ENCODE assay signal across 8 cellular contexts in genomic region chrX:71509289-71509688, GRCh38.
"Had no signal": no experiment of that assay in that cellular context is flagged by ENCODE, and none has a peak within 500 bp of the region (broad histone marks: within the 10 kb centered on the region; RNA-seq: fewer than 3 reads in every experiment).

No MANE protein-coding gene starts in this region.

- H2AFZ ChIP-seq: GM23338 had no signal

- H3K4me3 Mint-ChIP-seq: GM23338, H9, IgD-negative memory B cell had no signal

- FAIRE-seq: H1, H54 had no signal

- H3K4me3 ChIP-seq: GM23338 had no signal

- H3K27me3 Mint-ChIP-seq: IgD-negative memory B cell had no signal

- H3K27ac ChIP-seq: HL-60 had no signal

- H3K27ac Mint-ChIP-seq: GM23338, H9, IgD-negative memory B cell had no signal

- H3K4me1 Mint-ChIP-seq: GM23338 had no signal

- ATAC-seq: GM23338 had no signal

- H3K4me2 ChIP-seq: GM23338 had no signal

- DNase-seq: H9, HCEC 1CT, KG1 had no signal
